16 cellular contexts compared by ENCODE assay signal in genomic region chr7:458511-459245, GRCh38.
"Had no signal": no experiment of that assay in that cellular context is flagged by ENCODE, and none has a peak within 500 bp of the region (broad histone marks: within the 10 kb centered on the region; RNA-seq: fewer than 3 reads in every experiment).

No MANE protein-coding gene starts in this region.

- H3K9me3 Mint-ChIP-seq: activated naive CD8-positive, alpha-beta T cell treated with anti-CD3 and anti-CD28 coated beads, Interleukin-2, amount 50 U/mL, for 24 hours; activated T-cell treated with anti-CD3 and anti-CD28 coated beads, Interleukin-2, amount 50 U/mL, for 4 hours; naive thymus-derived CD8-positive, alpha-beta T cell; stimulated activated naive CD8-positive, alpha-beta T cell treated with anti-CD3 and anti-CD28 coated beads, Interleukin-15, Interleukin-2, amounts not matched to agents 100 ng/mL and 50 ng/mL, for 24 hours had no signal

- H3K36me3 Mint-ChIP-seq: naive thymus-derived CD8-positive, alpha-beta T cell had no signal

- H3K27ac ChIP-seq: gastroesophageal sphincter, prostate gland, sigmoid colon had no signal

- H3K4me1 ChIP-seq: prostate gland had no signal

- H3K4me3 ChIP-seq: coronary artery, gastroesophageal sphincter, lung, prostate gland, sigmoid colon had no signal

- ATAC-seq: activated naive CD8-positive, alpha-beta T cell treated with anti-CD3 and anti-CD28 coated beads, Interleukin-2, amount 50 U/mL, for 24 hours; activated T-cell treated with anti-CD3 and anti-CD28 coated beads, Interleukin-2, amount 50 U/mL, for 4 hours; gastroesophageal sphincter; naive thymus-derived CD8-positive, alpha-beta T cell had no signal

- H3K4me3 Mint-ChIP-seq: activated naive CD8-positive, alpha-beta T cell treated with anti-CD3 and anti-CD28 coated beads, Interleukin-2, amount 50 U/mL, for 24 hours; activated T-cell treated with anti-CD3 and anti-CD28 coated beads, Interleukin-2, amount 50 U/mL, for 4 hours; naive thymus-derived CD8-positive, alpha-beta T cell; stimulated activated naive CD8-positive, alpha-beta T cell treated with anti-CD3 and anti-CD28 coated beads, Interleukin-15, Interleukin-2, amounts not matched to agents 100 ng/mL and 50 ng/mL, for 24 hours had no signal

- H3K36me3 ChIP-seq: gastroesophageal sphincter, prostate gland, sigmoid colon had no signal

- H3K4me1 Mint-ChIP-seq: activated naive CD8-positive, alpha-beta T cell treated with anti-CD3 and anti-CD28 coated beads, Interleukin-2, amount 50 U/mL, for 24 hours; naive thymus-derived CD8-positive, alpha-beta T cell had no signal

- H3K27me3 Mint-ChIP-seq: activated naive CD8-positive, alpha-beta T cell treated with anti-CD3 and anti-CD28 coated beads, Interleukin-2, amount 50 U/mL, for 24 hours; naive thymus-derived CD8-positive, alpha-beta T cell; stimulated activated naive CD8-positive, alpha-beta T cell treated with anti-CD3 and anti-CD28 coated beads, Interleukin-15, Interleukin-2, amounts not matched to agents 100 ng/mL and 50 ng/mL, for 24 hours had no signal

- H3K9me3 ChIP-seq: gastroesophageal sphincter, prostate gland, sigmoid colon had no signal

- H3K27ac Mint-ChIP-seq: activated naive CD8-positive, alpha-beta T cell treated with anti-CD3 and anti-CD28 coated beads, Interleukin-2, amount 50 U/mL, for 24 hours; naive thymus-derived CD8-positive, alpha-beta T cell; stimulated activated naive CD8-positive, alpha-beta T cell treated with anti-CD3 and anti-CD28 coated beads, Interleukin-15, Interleukin-2, amounts not matched to agents 100 ng/mL and 50 ng/mL, for 24 hours had no signal

- DNase-seq: activated CD4-positive, CD25-positive, alpha-beta regulatory T cell; activated gamma-delta T cell; activated naive CD8-positive, alpha-beta T cell treated with anti-CD3 and anti-CD28 coated beads, Interleukin-2, amount 50 U/mL, for 24 hours; activated T-cell treated with anti-CD3 and anti-CD28 coated beads, Interleukin-2, amount 50 U/mL, for 4 hours; central memory CD4-positive, alpha-beta T cell; effector CD4-positive, alpha-beta T cell; occipital lobe; sigmoid colon; stimulated activated CD4-positive, alpha-beta T cell treated with anti-CD3 and anti-CD28 coated beads, Interleukin-12 subunit alpha, Interleukin-12 subunit beta, amount 100 ng/mL, for 4 hours; T-helper 2 cell had no signal
